Comparison of ENCODE assay signal across 20 cellular contexts in the genomic region with DNA sequence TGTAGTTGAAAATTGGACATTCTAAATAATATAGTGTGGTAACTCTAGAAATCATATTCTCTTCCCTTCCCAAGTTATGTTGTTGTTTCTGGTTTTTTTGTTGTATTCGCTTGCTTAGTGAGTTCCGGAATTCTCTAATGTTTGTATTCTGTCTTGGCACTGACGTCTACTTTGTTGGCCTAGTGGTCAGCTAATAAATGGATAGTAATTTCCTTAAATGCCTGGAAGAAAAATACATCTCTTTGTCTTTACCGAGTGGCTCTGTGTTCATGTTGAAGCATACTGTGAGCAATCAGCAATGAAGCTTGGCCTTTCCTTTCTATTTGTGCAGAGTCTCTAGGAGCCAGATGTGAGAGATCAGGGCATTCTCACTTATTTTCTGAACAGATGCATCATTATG.
A peak's percentile ranks its signal among the peaks of the same experiment; 100 is the strongest.
DNase-seq lines count a peak whose midpoint lies in the region; ATAC-seq and TF ChIP-seq lines count a peak whose summit lies in the region.
"Had no signal": no experiment of that assay in that cellular context is flagged by ENCODE, and none has a peak within 500 bp of the region (broad histone marks: within the 10 kb centered on the region; RNA-seq: fewer than 3 reads in every experiment).

No MANE protein-coding gene starts in this region.

- H2AFZ ChIP-seq in ACC112 (ENCODE audit: low read length, unreplicated experiment), result peak overlapping the region; percentile 54

- peak overlapping the region; percentile 11 for H3K4me3 ChIP-seq in ACC112 (ENCODE audit: low read depth, low read length)
- no peak overlapping the region for H3K4me3 ChIP-seq in brain microvascular endothelial cell (ENCODE audit: low read depth, low read length)
- H3K4me3 ChIP-seq: MG63, SJSA1 had no signal

- TF ChIP-seq CTCF in brain microvascular endothelial cell (IDR thresholded peaks at IDR 0.05; ENCODE audit: low read depth, low read length, missing control alignments), result no peak

- no peaks in the 10 kb centered on the region for H3K79me2 ChIP-seq in ACC112 (ENCODE audit: control insufficient read depth, insufficient read depth, low read length, unreplicated experiment)

- no peak for ATAC-seq in GM18502 (IDR thresholded peaks at IDR 0.05; ENCODE audit: poor library complexity, unreplicated experiment)
- no peak for ATAC-seq in GM21447 (IDR thresholded peaks at IDR 0.05; ENCODE audit: unreplicated experiment)

- no peaks in the 10 kb centered on the region for H3K36me3 ChIP-seq in ACC112 (ENCODE audit: insufficient read depth, low read length)
- H3K36me3 ChIP-seq in brain microvascular endothelial cell (replicated peaks), result no peaks in the 10 kb centered on the region
- H3K36me3 ChIP-seq: MG63, SJSA1 had no signal

- H3K27me3 ChIP-seq in ACC112 (ENCODE audit: insufficient read depth, low read length), result no peaks in the 10 kb centered on the region
- H3K27me3 ChIP-seq in brain microvascular endothelial cell (replicated peaks), result no peaks in the 10 kb centered on the region
- H3K27me3 ChIP-seq: MG63, SJSA1 had no signal

- H3K4me1 ChIP-seq in ACC112 (ENCODE audit: control insufficient read depth, insufficient read depth, low read length, unreplicated experiment), result peaks cover 12% of the 10 kb centered on the region
- H3K4me1 ChIP-seq: SJSA1 had no signal

- DNase-seq in NCI-H146 (lab: John Stamatoyannopoulos, UW) (peak; percentile 2), brain microvascular endothelial cell (peak; percentile 26), foreskin melanocyte (peak; percentile 48), SW 1271 (lab: John Stamatoyannopoulos, UW) (no peak), iPS-NIHi7 (ENCODE audit: extremely low spot score) (no peak)
- DNase-seq: 8988T, DMS53, KBM-7, MG63, NCI-H1105 treated with DMSO at 0.1 percent for 48 hours, NCI-H1694, NCI-H2029 treated with DMSO at 0.1 percent for 48 hours, NCI-H446 treated with DMSO at 0.1 percent for 48 hours, NCI-H526, Right ventricle myocardium superior, RPMI8226 had no signal

- peak overlapping the region; percentile 66 for H3K27ac ChIP-seq in ACC112 (ENCODE audit: low read depth, low read length)
- H3K27ac ChIP-seq in brain microvascular endothelial cell, result peak overlapping the region; percentile 68
- H3K27ac ChIP-seq: SJSA1 had no signal

- in situ Hi-C loops in brain microvascular endothelial cell (cut with HindIII; ENCODE audit: low pct_ligation_motif_present, low sequenced_read_pairs), result no loop called here

Comparison
In these comparisons a context has a peak if more than half of its experiments do, and no peak if none do; other contexts are left out.
1. DNase-seq: peak in NCI-H146 (single experiment), brain microvascular endothelial cell (single experiment) and foreskin melanocyte (single experiment); none in SW 1271 (0 of 2) and iPS-NIHi7 (single experiment).